ENCODE assay signal across 8 cellular contexts in genomic region chrX:48696301-48697181, GRCh38. TPM values are rescaled to one million over a fixed set of nuclear protein-coding genes. Genes with fewer than 3 reads are reported as not detected.
DNase-seq lines count a peak whose midpoint lies in the region; TF ChIP-seq lines count a peak whose summit lies in the region.

SUV39H1 (plus strand) TSS chrX:48696734; CDS start chrX:48696785, 51 bp downstream.

- H3K36me3 ChIP-seq in SJCRH30 (no peaks in the 10 kb centered on the region), neuron (ENCODE audit: insufficient read depth, low read length) (peaks cover 17% of the 10 kb centered on the region)

- peak within 1 kb of the TSS; percentile 74 for H3K27ac ChIP-seq in SJCRH30

- H3K4me1 ChIP-seq in SJCRH30 (no peaks in the 10 kb centered on the region), neuron (ENCODE audit: insufficient read depth, low read length) (peaks cover 12% of the 10 kb centered on the region)

- H3K27me3 ChIP-seq in SJCRH30 (no peaks in the 10 kb centered on the region), neuron (ENCODE audit: insufficient read depth, low read length) (no peaks in the 10 kb centered on the region)

- TF ChIP-seq CTCF in HFF-Myc (IDR thresholded peaks at IDR 0.05; ENCODE audit: low read depth, low read length, missing control alignments) (no peak), foreskin fibroblast (IDR thresholded peaks at IDR 0.05; ENCODE audit: low read depth, low read length) (no peak)

- peak; percentile 75 for DNase-seq in GM04504 (ENCODE audit: low read depth)
- DNase-seq in HFF-Myc (ENCODE audit: extremely low read depth, low read depth): no peak
- DNase-seq in MV-4-11 (lab: John Stamatoyannopoulos, UW): peak; percentile 76
- DNase-seq in SJCRH30: peak; percentile 77 to 79
- peak; percentile 74 for DNase-seq in activated gamma-delta T cell treated with Interleukin-2 at 50 U/mL for 16 hours
- peak; percentile 86 to 94 for DNase-seq in foreskin fibroblast
- peak; percentile 80 for DNase-seq in stromal cell of bone marrow (ENCODE audit: low read depth)

- peak within 1 kb of the TSS; percentile 67 for H3K4me3 ChIP-seq in HFF-Myc (replicated peaks; ENCODE audit: low read depth, low read length)
- peak within 1 kb of the TSS; percentile 67 for H3K4me3 ChIP-seq in SJCRH30
- peak within 1 kb of the TSS; percentile 67 to 70 for H3K4me3 ChIP-seq in foreskin fibroblast (ENCODE audit: low read depth in 1 of 2, low read length in 2 of 2)
- H3K4me3 ChIP-seq in neuron (ENCODE audit: low read length): peak within 1 kb of the TSS; percentile 60

- H3K9me3 ChIP-seq in SJCRH30 (replicated peaks) (no peaks in the 10 kb centered on the region), neuron (ENCODE audit: low read length) (no peaks in the 10 kb centered on the region)

- no peak within 1 kb of the TSS for H2AFZ ChIP-seq in neuron (ENCODE audit: low read depth, low read length)

RNA-seq across cellular contexts. Expression of gene SUV39H1, which starts in this region (rescaled TPM):
- total RNA-seq in SJCRH30 (2014; rRNA removed; shearing (Covaris generic)): 10.2 and 10.5 TPM in 2 replicates
